Comparison of ENCODE assay signal across 1 cellular context in the genomic region with DNA sequence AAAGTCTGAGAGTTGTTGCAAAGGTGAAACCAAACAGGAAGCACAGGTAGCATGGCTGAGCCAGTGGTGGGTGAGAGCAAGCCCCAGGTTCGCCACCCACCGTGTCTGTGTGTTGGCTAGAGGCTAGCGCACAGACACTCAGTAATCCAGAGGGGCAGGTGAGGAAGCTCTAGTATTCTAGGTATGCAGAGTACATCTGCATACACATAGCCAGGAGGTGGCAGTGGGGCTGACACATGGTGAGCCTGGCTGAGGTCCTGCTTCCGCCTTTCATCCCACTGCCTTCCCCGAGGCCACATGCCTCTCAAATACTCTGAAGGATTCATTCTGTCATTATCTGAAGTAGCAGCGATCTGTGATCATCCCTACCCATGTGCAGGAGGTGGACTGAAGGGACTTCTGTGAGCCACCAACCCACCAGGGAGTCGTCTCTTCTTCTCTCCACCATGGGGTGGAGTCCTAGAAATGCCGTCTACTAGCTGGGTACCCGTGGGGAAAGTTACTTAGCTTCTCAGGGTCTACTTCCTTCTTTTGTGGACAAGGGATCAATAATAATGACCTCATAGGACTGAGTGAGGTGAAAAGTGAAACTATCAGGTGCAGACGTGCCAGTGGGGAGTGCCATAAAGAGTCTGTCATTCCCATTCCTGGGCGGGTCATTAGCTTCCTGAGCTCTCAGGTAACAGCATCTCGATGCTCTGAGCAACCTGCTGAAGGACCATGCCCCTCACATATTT.
TF ChIP-seq lines count a peak whose summit lies in the region.

No MANE protein-coding gene starts in this region.

TF ChIP-seq in GM23338, 12 proteins besides CTCF, POLR2A, EP300 and RAD21 (continued from another document):
- TF ChIP-seq ETS1 (IDR thresholded peaks at IDR 0.05) (no peak), ZNF331 (CRISPR knock-in tag; IDR thresholded peaks at IDR 0.05; ENCODE audit: low read depth) (no peak), REST (IDR thresholded peaks at IDR 0.05; ENCODE audit: unreplicated experiment) (no peak), STAT1 (IDR thresholded peaks at IDR 0.05; ENCODE audit: unreplicated experiment) (no peak), JUNB (IDR thresholded peaks at IDR 0.05; ENCODE audit: unreplicated experiment) (no peak), EZH2 (IDR thresholded peaks at IDR 0.05; ENCODE audit: low read depth, unreplicated experiment) (no peak), EZH2phosphoT487 (IDR thresholded peaks at IDR 0.05; ENCODE audit: unreplicated experiment) (no peak), NANOG (IDR thresholded peaks at IDR 0.05; ENCODE audit: borderline replicate concordance) (no peak)
